ENCODE assay signal across 16 cellular contexts in genomic region chr22:30201970-30202369, GRCh38. TPM values are rescaled to one million over a fixed set of nuclear protein-coding genes. Genes with fewer than 3 reads are reported as not detected.
A peak's percentile ranks its signal among the peaks of the same experiment; 100 is the strongest.
DNase-seq lines count a peak whose midpoint lies in the region; ATAC-seq and TF ChIP-seq lines count a peak whose summit lies in the region.
"Had no signal": no experiment of that assay in that cellular context is flagged by ENCODE, and none has a peak within 500 bp of the region (broad histone marks: within the 10 kb centered on the region; RNA-seq: fewer than 3 reads in every experiment).

No MANE protein-coding gene starts in this region.

- TF ChIP-seq CTCF in colonic mucosa (IDR thresholded peaks at IDR 0.05), result no peak
- no peak for TF ChIP-seq CTCF in mesothelial cell of epicardium (IDR thresholded peaks at IDR 0.05; ENCODE audit: unreplicated experiment)

- H3K27me3 Mint-ChIP-seq in mesothelial cell of epicardium (ENCODE audit: low read depth), result no peaks in the 10 kb centered on the region
- no peaks in the 10 kb centered on the region for H3K27me3 Mint-ChIP-seq in stimulated activated memory B cell treated with anti-CD40 and anti-IgM and Interleukin-4, amounts not matched to agents 10 μg/mL and 1 μg/mL and 100 μg/mL, for 72 hours
- H3K27me3 Mint-ChIP-seq: activated B cell treated with CpG ODN at 0.5 μM for 24 hours; effector memory CD8-positive, alpha-beta T cell had no signal

- no peak overlapping the region for H3K4me3 ChIP-seq in right cardiac atrium (ENCODE audit: low read length)
- no peak overlapping the region for H3K4me3 ChIP-seq in colonic mucosa
- H3K4me3 ChIP-seq: mucosa of descending colon, SJCRH30 had no signal

- H3K4me1 ChIP-seq in right cardiac atrium (ENCODE audit: control insufficient read depth, insufficient read depth, low read length), result no peaks in the 10 kb centered on the region
- no peaks in the 10 kb centered on the region for H3K4me1 ChIP-seq in colonic mucosa

- peaks cover 8% of the 10 kb centered on the region for H3K9me3 Mint-ChIP-seq in mesothelial cell of epicardium
- H3K9me3 Mint-ChIP-seq in stimulated activated memory B cell treated with anti-CD40 and anti-IgM and Interleukin-4, amounts not matched to agents 10 μg/mL and 1 μg/mL and 100 μg/mL, for 72 hours, result no peaks in the 10 kb centered on the region
- H3K9me3 Mint-ChIP-seq: activated B cell treated with CpG ODN at 0.5 μM for 24 hours; effector memory CD8-positive, alpha-beta T cell had no signal

- WGBS in right cardiac atrium, result 84% methylated on average over 3 of the region's 3 CpGs

- intact Hi-C loops in right cardiac atrium (cut with DNase I) (no loop called here), Right ventricle myocardium inferior (cut with DNase I) (no loop called here), colonic mucosa (cut with DNase I) (no loop called here)

- no peaks in the 10 kb centered on the region for H3K9me3 ChIP-seq in right cardiac atrium (ENCODE audit: control insufficient read depth, low read length)
- no peaks in the 10 kb centered on the region for H3K9me3 ChIP-seq in colonic mucosa
- H3K9me3 ChIP-seq: mucosa of descending colon, SJCRH30 had no signal

- peaks cover 1% of the 10 kb centered on the region for H3K36me3 Mint-ChIP-seq in mesothelial cell of epicardium
- H3K36me3 Mint-ChIP-seq in stimulated activated memory B cell treated with anti-CD40 and anti-IgM and Interleukin-4, amounts not matched to agents 10 μg/mL and 1 μg/mL and 100 μg/mL, for 72 hours, result no peaks in the 10 kb centered on the region

- H3K27me3 ChIP-seq in right cardiac atrium (ENCODE audit: control insufficient read depth, insufficient read depth) (no peaks in the 10 kb centered on the region), colonic mucosa (no peaks in the 10 kb centered on the region)
- H3K27me3 ChIP-seq: SJCRH30 had no signal

- H3K4me3 Mint-ChIP-seq in mesothelial cell of epicardium, result no peak overlapping the region
- no peak overlapping the region for H3K4me3 Mint-ChIP-seq in stimulated activated memory B cell treated with anti-CD40 and anti-IgM and Interleukin-4, amounts not matched to agents 10 μg/mL and 1 μg/mL and 100 μg/mL, for 72 hours
- H3K4me3 Mint-ChIP-seq: activated B cell treated with CpG ODN at 0.5 μM for 24 hours; effector memory CD8-positive, alpha-beta T cell had no signal

- H3K36me3 ChIP-seq in colonic mucosa, result no peaks in the 10 kb centered on the region
- H3K36me3 ChIP-seq: SJCRH30 had no signal

- no peak overlapping the region for H3K9ac ChIP-seq in colonic mucosa (ENCODE audit: low read depth in 2 of 2, low read length in 2 of 2)

- DNase-seq in right cardiac atrium, result peak in 1 of 3 donors; percentile 69
- no peak for DNase-seq in Right ventricle myocardium inferior (ENCODE audit: missing footprints)
- DNase-seq in colonic mucosa, result no peak
- DNase-seq in mesothelial cell of epicardium (ENCODE audit: low spot score in 2 of 2, unreplicated experiment in 2 of 2), result peak in 1 of 2 experiments; percentile 19
- no peak for DNase-seq in NCI-H1105 (lab: John Stamatoyannopoulos, UW)
- DNase-seq in COR-L47 (lab: John Stamatoyannopoulos, UW), result no peak
- DNase-seq: activated B cell treated with CpG ODN at 0.5 μM for 24 hours; activated T-cell treated with anti-CD3 and anti-CD28 coated beads for 4 hours; DND-41; effector memory CD8-positive, alpha-beta T cell; Kasumi-1; SJCRH30 had no signal

- peak overlapping the region; percentile 99 for H3K27ac Mint-ChIP-seq in mesothelial cell of epicardium
- no peak overlapping the region for H3K27ac Mint-ChIP-seq in stimulated activated memory B cell treated with anti-CD40 and anti-IgM and Interleukin-4, amounts not matched to agents 10 μg/mL and 1 μg/mL and 100 μg/mL, for 72 hours
- H3K27ac Mint-ChIP-seq: activated B cell treated with CpG ODN at 0.5 μM for 24 hours; effector memory CD8-positive, alpha-beta T cell had no signal

- ATAC-seq in right cardiac atrium, result no peak
- no peak for ATAC-seq in Right ventricle myocardium inferior
- no peak for ATAC-seq in GM19467 (IDR thresholded peaks at IDR 0.05; ENCODE audit: unreplicated experiment)
- no peak for ATAC-seq in stimulated activated memory B cell treated with anti-CD40 and anti-IgM and Interleukin-4, amounts not matched to agents 10 μg/mL and 1 μg/mL and 100 μg/mL, for 72 hours
- ATAC-seq: effector memory CD8-positive, alpha-beta T cell had no signal

- H3K27ac ChIP-seq in right cardiac atrium (ENCODE audit: low read length) (peak overlapping the region; percentile 40), colonic mucosa (peak overlapping the region; percentile 71)
- H3K27ac ChIP-seq: SJCRH30 had no signal

- peaks cover 59% of the 10 kb centered on the region for H3K4me1 Mint-ChIP-seq in mesothelial cell of epicardium
- peaks cover 21% of the 10 kb centered on the region for H3K4me1 Mint-ChIP-seq in stimulated activated memory B cell treated with anti-CD40 and anti-IgM and Interleukin-4, amounts not matched to agents 10 μg/mL and 1 μg/mL and 100 μg/mL, for 72 hours

RNA-seq across cellular contexts. Expression of gene LIF, which starts 44.6 kb away (rescaled TPM):
- 1 to 10 TPM in 1 of 4 donors, under 1 TPM in 3; 0.09 to 3.7 (median 0.43) TPM for total RNA-seq in right cardiac atrium
- 0.54 TPM for polyA plus RNA-seq in right cardiac atrium
- total RNA-seq in Right ventricle myocardium inferior, result 0.27 TPM
- total RNA-seq in colonic mucosa, result 10 to 100 TPM in 1 of 2 donors, 1 to 10 TPM in 1; 9.5 to 12.5 TPM
- total RNA-seq in mesothelial cell of epicardium, result 15.4 to 16.9 TPM (median 15.8 TPM) in 3 replicates
- total RNA-seq: temporal lobe had no signal
